In genomic region chr2:173288561-173288960, GRCh38 we compare ENCODE assay signal across 13 cellular contexts.
A peak's percentile ranks its signal among the peaks of the same experiment; 100 is the strongest.
DNase-seq lines count a peak whose midpoint lies in the region; ATAC-seq and TF ChIP-seq lines count a peak whose summit lies in the region.
"Had no signal": no experiment of that assay in that cellular context is flagged by ENCODE, and none has a peak within 500 bp of the region (broad histone marks: within the 10 kb centered on the region; RNA-seq: fewer than 3 reads in every experiment).

No MANE protein-coding gene starts in this region.

- DNase-seq in activated naive CD8-positive, alpha-beta T cell treated with anti-CD3 and anti-CD28 coated beads, Interleukin-2, amount 50 U/mL, for 24 hours, result no peak
- no peak for DNase-seq in activated naive CD8-positive, alpha-beta T cell treated with anti-CD3 and anti-CD28 coated beads for 36 hours
- DNase-seq in PC-3 (peak; percentile 65), esophagus muscularis mucosa (ENCODE audit: extremely low spot score) (no peak), GM13976 (ENCODE audit: low spot score) (no peak), ureter (ENCODE audit: low spot score) (no peak)
- DNase-seq in stimulated activated naive CD8-positive, alpha-beta T cell treated with anti-CD3 and anti-CD28 coated beads, Interleukin-15, Interleukin-2, amounts not matched to agents 100 U/mL and 50 U/mL, for 24 hours, result no peak
- DNase-seq: C1 segment of cervical spinal cord, NCI-H1694, upper lobe of right lung had no signal

- H3K27ac ChIP-seq in PC-3 (ENCODE audit: low read length) (no peak overlapping the region), esophagus muscularis mucosa (replicated peaks in 1 of 4) (peak overlapping the region in 3 of 4 donors; percentile 64 to 75 (median 69))
- H3K27ac ChIP-seq: SK-N-MC, upper lobe of right lung had no signal

- TF ChIP-seq POLR2A in esophagus muscularis mucosa (IDR thresholded peaks at IDR 0.05; ENCODE audit: low read depth), result no peak

- ATAC-seq in activated naive CD8-positive, alpha-beta T cell treated with anti-CD3 and anti-CD28 coated beads, Interleukin-2, amount 50 U/mL, for 24 hours, result peak; percentile 66
- ATAC-seq in PC-3, result peak; percentile 71
- peak; percentile 61 for ATAC-seq in stimulated activated naive CD8-positive, alpha-beta T cell treated with anti-CD3 and anti-CD28 coated beads, Interleukin-15, Interleukin-2, amounts not matched to agents 100 U/mL and 50 U/mL, for 24 hours
- no peak for ATAC-seq in HG03469 (IDR thresholded peaks at IDR 0.05; ENCODE audit: unreplicated experiment)
- ATAC-seq: upper lobe of right lung had no signal

- H3K27ac Mint-ChIP-seq in activated naive CD8-positive, alpha-beta T cell treated with anti-CD3 and anti-CD28 coated beads, Interleukin-2, amount 50 U/mL, for 24 hours, result no peak overlapping the region
- no peak overlapping the region for H3K27ac Mint-ChIP-seq in activated naive CD8-positive, alpha-beta T cell treated with anti-CD3 and anti-CD28 coated beads for 36 hours
- H3K27ac Mint-ChIP-seq: brain had no signal

- no peak overlapping the region; the same call in 1 of the 2 replicates for H3K4me2 ChIP-seq in PC-3 (ENCODE audit: low read length)

- no peaks in the 10 kb centered on the region for H3K9me2 ChIP-seq in PC-3 (replicated peaks; ENCODE audit: low read length)

- H3K4me1 ChIP-seq in PC-3 (ENCODE audit: insufficient read depth, low read length) (peaks cover 5% of the 10 kb centered on the region; the same call in 1 of the 2 replicates), esophagus muscularis mucosa (peaks cover 0 to 19% (median 10%) of the 10 kb centered on the region in 4 donors)
- H3K4me1 ChIP-seq: upper lobe of right lung had no signal

- no peaks in the 10 kb centered on the region for H3F3A ChIP-seq in PC-3 (ENCODE audit: low read length, unreplicated experiment)

- H3K9me3 Mint-ChIP-seq in activated naive CD8-positive, alpha-beta T cell treated with anti-CD3 and anti-CD28 coated beads, Interleukin-2, amount 50 U/mL, for 24 hours, result peaks cover 3% of the 10 kb centered on the region
- H3K9me3 Mint-ChIP-seq in activated naive CD8-positive, alpha-beta T cell treated with anti-CD3 and anti-CD28 coated beads for 36 hours, result no peaks in the 10 kb centered on the region

- BruUV-seq in PC-3 (replicated peaks; lab: Mats Ljungman, UMichigan), result no TSS peak

- H3K36me3 ChIP-seq in PC-3 (ENCODE audit: low read depth, low read length) (no peaks in the 10 kb centered on the region), esophagus muscularis mucosa (no peaks in the 10 kb centered on the region)
- H3K36me3 ChIP-seq: upper lobe of right lung had no signal

- 91% methylated on average over 3 of the region's 3 CpGs for WGBS in esophagus muscularis mucosa

- CTCF ChIA-PET in PC-3 (lab: Charles Lee), result interaction anchor here (0.6 kb wide), 1 partner anchor 112 kb away, joined by 3 read pairs; no protein-coding TSS in a partner anchor

- no peaks in the 10 kb centered on the region for H3K36me3 Mint-ChIP-seq in activated naive CD8-positive, alpha-beta T cell treated with anti-CD3 and anti-CD28 coated beads, Interleukin-2, amount 50 U/mL, for 24 hours (ENCODE audit: low read depth)
- H3K36me3 Mint-ChIP-seq in activated naive CD8-positive, alpha-beta T cell treated with anti-CD3 and anti-CD28 coated beads for 36 hours, result no peaks in the 10 kb centered on the region
- H3K36me3 Mint-ChIP-seq: brain had no signal

- no peak overlapping the region for H2AFZ ChIP-seq in PC-3 (ENCODE audit: low read length)

- no peak for TF ChIP-seq EP300 in esophagus muscularis mucosa (IDR thresholded peaks at IDR 0.05)

- no peak overlapping the region for H3K9ac ChIP-seq in PC-3 (ENCODE audit: low read length)

- no peaks in the 10 kb centered on the region for H4K20me1 ChIP-seq in PC-3 (ENCODE audit: low read length)

- in situ Hi-C loops in GM13976 (cut with MboI; ENCODE audit: low sequenced_read_pairs, unreplicated experiment), result no loop called here

- H3K9me3 ChIP-seq in PC-3 (ENCODE audit: low read length), result no peaks in the 10 kb centered on the region
- H3K9me3 ChIP-seq in esophagus muscularis mucosa, result no peaks in the 10 kb centered on the region
- H3K9me3 ChIP-seq: upper lobe of right lung had no signal

- H3K4me1 Mint-ChIP-seq in activated naive CD8-positive, alpha-beta T cell treated with anti-CD3 and anti-CD28 coated beads, Interleukin-2, amount 50 U/mL, for 24 hours, result peaks cover 8% of the 10 kb centered on the region
- no peaks in the 10 kb centered on the region for H3K4me1 Mint-ChIP-seq in activated naive CD8-positive, alpha-beta T cell treated with anti-CD3 and anti-CD28 coated beads for 36 hours
- H3K4me1 Mint-ChIP-seq: brain had no signal

- H3K79me2 ChIP-seq in PC-3 (ENCODE audit: low read length), result no peaks in the 10 kb centered on the region

- TF ChIP-seq CTCF in PC-3 (conservative IDR thresholded peaks at IDR 0.05; ENCODE audit: low read depth, low read length) (no peak), esophagus muscularis mucosa (IDR thresholded peaks at IDR 0.05) (no peak), GM13976 (IDR thresholded peaks at IDR 0.05; ENCODE audit: borderline replicate concordance, control extremely low read depth, extremely low read depth, insufficient read depth, missing control alignments) (no peak)

- H3K27me3 ChIP-seq in PC-3 (ENCODE audit: low read length), result no peaks in the 10 kb centered on the region
- H3K27me3 ChIP-seq in esophagus muscularis mucosa, result no peaks in the 10 kb centered on the region
- H3K27me3 ChIP-seq: upper lobe of right lung had no signal

- intact Hi-C loops in PC-3 (cut with micrococcal nuclease) (loop anchor here (5.0 kb wide), 1 partner anchor 114 kb away; no protein-coding TSS in a partner anchor), esophagus muscularis mucosa (cut with DNase I) (no loop called here)

- H3K4me3 ChIP-seq in PC-3 (ENCODE audit: low read length) (no peak overlapping the region), esophagus muscularis mucosa (no peak overlapping the region)
- H3K4me3 ChIP-seq: SK-N-MC, upper lobe of right lung had no signal

- POLR2A ChIA-PET in PC-3 (lab: Charles Lee; ENCODE audit: unreplicated experiment), result no interaction called here

- peaks cover 2% of the 10 kb centered on the region for H3K27me3 Mint-ChIP-seq in activated naive CD8-positive, alpha-beta T cell treated with anti-CD3 and anti-CD28 coated beads, Interleukin-2, amount 50 U/mL, for 24 hours
- H3K27me3 Mint-ChIP-seq in activated naive CD8-positive, alpha-beta T cell treated with anti-CD3 and anti-CD28 coated beads for 36 hours, result peaks cover 11% of the 10 kb centered on the region

- H3K4me3 Mint-ChIP-seq in activated naive CD8-positive, alpha-beta T cell treated with anti-CD3 and anti-CD28 coated beads, Interleukin-2, amount 50 U/mL, for 24 hours, result no peak overlapping the region
- no peak overlapping the region for H3K4me3 Mint-ChIP-seq in activated naive CD8-positive, alpha-beta T cell treated with anti-CD3 and anti-CD28 coated beads for 36 hours
- H3K4me3 Mint-ChIP-seq: brain had no signal
